ENCODE assay signal across 8 cellular contexts in the genomic region with DNA sequence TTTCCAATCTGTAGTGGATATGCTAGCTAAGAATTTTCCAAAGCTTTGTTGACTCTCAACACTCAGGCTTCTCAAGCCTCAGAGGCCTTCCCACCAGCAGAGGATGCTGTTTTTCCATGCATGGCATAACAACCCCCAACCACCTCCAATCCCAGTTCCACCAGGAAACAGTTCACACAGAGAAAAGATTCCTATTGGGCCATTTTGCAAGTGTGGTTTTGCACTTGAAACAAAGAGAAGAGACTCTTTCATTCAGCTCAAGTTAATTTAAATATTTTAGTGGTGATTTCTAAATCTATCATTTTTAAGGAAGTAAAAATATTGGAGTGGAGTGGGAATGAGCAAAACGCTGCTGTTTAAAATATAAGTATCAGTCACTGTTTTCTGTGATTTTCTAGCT.
A peak's percentile ranks its signal among the peaks of the same experiment; 100 is the strongest.
DNase-seq lines count a peak whose midpoint lies in the region; ATAC-seq, FAIRE-seq and TF ChIP-seq lines count a peak whose summit lies in the region.

No MANE protein-coding gene starts in this region.

- H3K9me3 ChIP-seq in adipocyte (ENCODE audit: control insufficient read depth, low read length) (no peaks in the 10 kb centered on the region), right atrium auricular region (no peaks in the 10 kb centered on the region), sigmoid colon (no peaks in the 10 kb centered on the region)

- intact Hi-C loops in sigmoid colon (cut with DNase I): loop anchor here (1.0 kb wide), 1 partner anchor 147 kb away; no protein-coding TSS in a partner anchor

- peak overlapping the region; percentile 46 for H3K9ac ChIP-seq in adipocyte (ENCODE audit: low read length)

- TF ChIP-seq CTCF in right atrium auricular region (IDR thresholded peaks at IDR 0.05): peak; percentile 60 to 91
- TF ChIP-seq CTCF in sigmoid colon (IDR thresholded peaks at IDR 0.05): peak; percentile 87 to 98 (median 93)

- TF ChIP-seq POLR2A in sigmoid colon (IDR thresholded peaks at IDR 0.05): no peak

- H3K4me3 ChIP-seq in adipocyte (ENCODE audit: low read length) (no peak overlapping the region), right atrium auricular region (no peak overlapping the region), sigmoid colon (no peak overlapping the region)

- WGBS in sigmoid colon, 2 donors: 44 to 49% methylated on average over 1 of the region's 1 CpG

- H3K36me3 ChIP-seq in adipocyte (ENCODE audit: control insufficient read depth, insufficient read depth, low read length, severe bottlenecking) (no peaks in the 10 kb centered on the region), right atrium auricular region (no peaks in the 10 kb centered on the region), sigmoid colon (no peaks in the 10 kb centered on the region)

- H3K4me1 ChIP-seq in adipocyte (ENCODE audit: control insufficient read depth, insufficient read depth, low read length) (peaks cover 49% of the 10 kb centered on the region), right atrium auricular region (no peaks in the 10 kb centered on the region), sigmoid colon (no peaks in the 10 kb centered on the region)

- H3K27me3 ChIP-seq in adipocyte (replicated peaks; ENCODE audit: control insufficient read depth, insufficient read depth, low read length) (no peaks in the 10 kb centered on the region), right atrium auricular region (no peaks in the 10 kb centered on the region), sigmoid colon (no peaks in the 10 kb centered on the region)

- no peak for TF ChIP-seq EP300 in sigmoid colon (IDR thresholded peaks at IDR 0.05)

- DNase-seq in NCI-H2029 (lab: John Stamatoyannopoulos, UW) (peak; percentile 61), adipocyte (ENCODE audit: low read depth) (peak; percentile 95), right atrium auricular region (ENCODE audit: low spot score) (peak; percentile 74), sigmoid colon (peak; percentile 88), GM19240 (ENCODE audit: insufficient read length, low spot score) (no peak)
- DNase-seq in stimulated activated CD4-positive, alpha-beta T cell treated with anti-CD3 and anti-CD28 coated beads, Interleukin-1b, Interleukin-23, amount 100 ng/mL, for 48 hours: no peak

- no peak overlapping the region for H3K27ac ChIP-seq in right atrium auricular region
- H3K27ac ChIP-seq in sigmoid colon: no peak overlapping the region

- no peak for ATAC-seq in HG02840 (IDR thresholded peaks at IDR 0.05; ENCODE audit: low FRiP score, unreplicated experiment)

- FAIRE-seq in G401.6 (lab: Jason Lieb, UNC): peak; percentile 95

Comparison
In these comparisons a context has a peak if more than half of its experiments do, and no peak if none do; other contexts are left out.
1. DNase-seq: peak in NCI-H2029 (single experiment), adipocyte (single experiment), right atrium auricular region (single experiment) and sigmoid colon (single experiment); none in stimulated activated CD4-positive, alpha-beta T cell treated with anti-CD3 and anti-CD28 coated beads, Interleukin-1b, Interleukin-23, amount 100 ng/mL, for 48 hours (single experiment) and GM19240 (single experiment).